ENCODE assay signal across 8 cellular contexts in genomic region chr1:166975361-166976129, GRCh38. TPM values are rescaled to one million over a fixed set of nuclear protein-coding genes. Genes with fewer than 3 reads are reported as not detected.
DNase-seq lines count a peak whose midpoint lies in the region; ATAC-seq and TF ChIP-seq lines count a peak whose summit lies in the region.

Gene ILDR2, minus strand, starts transcription at chr1:166975540. Its CDS starts 272 bp downstream, at chr1:166975268.

- peak in 2 of 6 experiments; percentile 13 to 37 for TF ChIP-seq CTCF in Peyer's patch (IDR thresholded peaks at IDR 0.05)
- TF ChIP-seq CTCF in omental fat pad (IDR thresholded peaks at IDR 0.05) = no peak

- DNase-seq in 8988T (peak; percentile 58), Peyer's patch (peak; percentile 36 to 73 (median 67)), activated gamma-delta T cell treated with Interleukin-2 at 50 U/mL for 16 hours (peak; percentile 40), globus pallidus (ENCODE audit: low spot score) (peak; percentile 64), omental fat pad (ENCODE audit: low spot score) (no peak)

- H3K36me3 ChIP-seq in Peyer's patch (no peaks in the 10 kb centered on the region), thymus (ENCODE audit: control insufficient read depth, insufficient read depth) (no peaks in the 10 kb centered on the region)

- no peak for TF ChIP-seq POLR2A in Peyer's patch (IDR thresholded peaks at IDR 0.05)

- H3K27ac ChIP-seq in Peyer's patch = peak within 1 kb of the TSS in 3 of 4 donors; percentile 26 to 55 (median 30)
- H3K27ac ChIP-seq in thymus (ENCODE audit: low read depth) = peak within 1 kb of the TSS; percentile 50

- H3K4me1 ChIP-seq in Peyer's patch = peaks cover 0 to 6% (median 0%) of the 10 kb centered on the region in 4 donors
- H3K4me1 ChIP-seq in thymus (ENCODE audit: control insufficient read depth, insufficient read depth, low read length) = peaks cover 7% of the 10 kb centered on the region

- ATAC-seq in GM18517 (IDR thresholded peaks at IDR 0.05; ENCODE audit: unreplicated experiment) = peak; percentile 53
- peak; percentile 54 for ATAC-seq in HG03103 (IDR thresholded peaks at IDR 0.05; ENCODE audit: low read depth, unreplicated experiment)
- peak; percentile 83 for ATAC-seq in omental fat pad (ENCODE audit: low FRiP score)

- peak within 1 kb of the TSS; percentile 62 to 89 (median 77) for H3K4me3 ChIP-seq in Peyer's patch
- H3K4me3 ChIP-seq in thymus (ENCODE audit: low read length) = peak within 1 kb of the TSS; percentile 78

- H3K9me3 ChIP-seq in Peyer's patch = no peaks in the 10 kb centered on the region
- no peaks in the 10 kb centered on the region for H3K9me3 ChIP-seq in thymus (ENCODE audit: control insufficient read depth)

- no peaks in the 10 kb centered on the region for H3K27me3 ChIP-seq in Peyer's patch
- H3K27me3 ChIP-seq in thymus (ENCODE audit: control insufficient read depth, insufficient read depth) = no peaks in the 10 kb centered on the region

- under 1% methylated on average over 97 of the region's 97 CpGs for WGBS in thymus

RNA-seq across cellular contexts. Expression of gene ILDR2, which starts in this region (rescaled TPM):
- total RNA-seq in Peyer's patch (1 to 10 TPM in 3 of 4 donors, under 1 TPM in 1; 0.67 to 2.1 (median 1.6) TPM), omental fat pad (10 to 100 TPM in 1 of 4 donors, 1 to 10 TPM in 2, not detected in 1; 3.5 to 15.3 (median 6.1) TPM)
- polyA plus RNA-seq in thymus = 0.46 TPM
